Comparison of ENCODE assay signal across 17 cellular contexts in the genomic region with DNA sequence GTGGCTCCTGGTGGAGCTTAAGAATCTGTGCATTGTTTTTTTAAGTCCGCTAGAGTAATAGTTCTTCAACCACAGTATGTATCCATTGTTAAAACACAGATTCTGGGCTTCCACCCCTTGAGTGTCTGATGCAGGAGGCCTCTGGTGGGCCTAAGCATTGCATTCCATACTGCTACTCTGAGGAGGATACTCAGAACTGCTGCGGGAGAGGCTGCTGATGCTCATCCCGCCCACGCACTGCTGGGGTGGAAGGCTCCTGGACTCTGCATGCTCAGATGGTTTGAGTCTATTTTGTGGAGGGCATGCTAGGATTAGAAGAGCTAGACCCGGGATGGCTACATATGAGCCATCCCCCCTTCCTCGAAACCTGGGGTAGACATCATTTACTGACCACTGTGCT.
DNase-seq lines count a peak whose midpoint lies in the region; ATAC-seq, FAIRE-seq and TF ChIP-seq lines count a peak whose summit lies in the region.
"Had no signal": no experiment of that assay in that cellular context is flagged by ENCODE, and none has a peak within 500 bp of the region (broad histone marks: within the 10 kb centered on the region; RNA-seq: fewer than 3 reads in every experiment).

No MANE protein-coding gene starts in this region.

- H3K9me3 ChIP-seq in A673 (ENCODE audit: low read depth, low read length, poor library complexity, severe bottlenecking) (no peaks in the 10 kb centered on the region), K562 (replicated peaks; ENCODE audit: control insufficient read depth, insufficient read depth, low read depth, low read length) (no peaks in the 10 kb centered on the region), lung (ENCODE audit: control insufficient read depth in 2 of 2, insufficient read depth in 1 of 2, low read length in 1 of 2) (no peaks in the 10 kb centered on the region)

- TF ChIP-seq EP300 in Ishikawa (IDR thresholded peaks at IDR 0.05; ENCODE audit: borderline replicate concordance) (no peak), K562 (IDR thresholded peaks at IDR 0.05; ENCODE audit: low read length) (no peak)

- 0% methylated on average over 6 of the region's 6 CpGs for WGBS in K562 (ENCODE audit: insufficient coverage, low coverage, missing lambda C conversion rate)
- 89 to 94% methylated on average over 6 of the region's 6 CpGs for WGBS in lung, 2 donors

- H3K36me3 ChIP-seq in A673 (ENCODE audit: insufficient read depth, low read length, poor library complexity, severe bottlenecking) (no peaks in the 10 kb centered on the region), K562 (ENCODE audit: control insufficient read depth, insufficient read depth, low read length) (no peaks in the 10 kb centered on the region), lung (ENCODE audit: control insufficient read depth in 2 of 2, insufficient read depth in 2 of 2, low read length in 2 of 2) (no peaks in the 10 kb centered on the region)

- no peak for TF ChIP-seq RAD21 in Ishikawa (IDR thresholded peaks at IDR 0.05; ENCODE audit: low read depth)
- no peak for TF ChIP-seq RAD21 in K562 (CRISPR knock-in tag; conservative IDR thresholded peaks at IDR 0.05 in 1 of 2, IDR thresholded peaks at IDR 0.05 in 1 of 2)

- TF ChIP-seq POLR2A in K562 (conservative IDR thresholded peaks at IDR 0.05): no peak

- no peaks in the 10 kb centered on the region for H3K4me1 Mint-ChIP-seq in activated naive CD8-positive, alpha-beta T cell treated with anti-CD3 and anti-CD28 coated beads, Interleukin-2, amount 50 U/mL, for 24 hours
- H3K4me1 Mint-ChIP-seq: CD8-positive, alpha-beta memory T cell had no signal

- H3K9me3 Mint-ChIP-seq in activated naive CD8-positive, alpha-beta T cell treated with anti-CD3 and anti-CD28 coated beads, Interleukin-2, amount 50 U/mL, for 24 hours: no peaks in the 10 kb centered on the region
- H3K9me3 Mint-ChIP-seq: CD8-positive, alpha-beta memory T cell had no signal

- ATAC-seq in K562: no peak
- ATAC-seq in lung (ENCODE audit: insufficient read depth, low FRiP score): no peak
- no peak for ATAC-seq in GM18873 (IDR thresholded peaks at IDR 0.05; ENCODE audit: low FRiP score, unreplicated experiment)
- ATAC-seq in activated naive CD8-positive, alpha-beta T cell treated with anti-CD3 and anti-CD28 coated beads, Interleukin-2, amount 50 U/mL, for 24 hours: no peak

- peaks cover 7% of the 10 kb centered on the region for H3K27me3 Mint-ChIP-seq in activated naive CD8-positive, alpha-beta T cell treated with anti-CD3 and anti-CD28 coated beads, Interleukin-2, amount 50 U/mL, for 24 hours

- H3K36me3 Mint-ChIP-seq in activated naive CD8-positive, alpha-beta T cell treated with anti-CD3 and anti-CD28 coated beads, Interleukin-2, amount 50 U/mL, for 24 hours (ENCODE audit: low read depth): no peaks in the 10 kb centered on the region
- H3K36me3 Mint-ChIP-seq: CD8-positive, alpha-beta memory T cell had no signal

- no peak overlapping the region for H3K9ac ChIP-seq in K562 (ENCODE audit: insufficient read depth in 1 of 2, low read depth in 2 of 2, low read length in 2 of 2)

- FAIRE-seq in K562 (lab: Jason Lieb, UNC): no peak
- FAIRE-seq: A204.1, GM12891, H1 had no signal

- no peak overlapping the region for H2AFZ ChIP-seq in K562 (ENCODE audit: low read depth, low read length)

- H3K4me1 ChIP-seq in A673 (ENCODE audit: insufficient read depth, low read length, poor library complexity, severe bottlenecking) (peaks cover 9% of the 10 kb centered on the region), K562 (replicated peaks in 1 of 2; ENCODE audit: control insufficient read depth in 2 of 2, insufficient read depth in 2 of 2, low read length in 2 of 2) (no peaks in the 10 kb centered on the region), lung (ENCODE audit: control insufficient read depth in 2 of 2, insufficient read depth in 2 of 2, low read length in 2 of 2) (peaks cover 5% of the 10 kb centered on the region in 2 donors)

- DNase-seq in A673 (ENCODE audit: low spot score) (peak; percentile 18), K562 (ENCODE audit: extremely low read depth in 1 of 4, low spot score in 3 of 4) (peak in 1 of 4 experiments; percentile 6), lung (ENCODE audit: low spot score) (peak; percentile 13), coronary artery (ENCODE audit: low spot score) (no peak)
- no peak for DNase-seq in activated CD4-positive, alpha-beta T cell treated with anti-CD3 and anti-CD28 coated beads, Interleukin-2, amount 50 U/mL, for 1 hour
- DNase-seq in activated naive CD8-positive, alpha-beta T cell treated with anti-CD3 and anti-CD28 coated beads, Interleukin-2, amount 50 U/mL, for 24 hours: no peak
- DNase-seq: C1 segment of cervical spinal cord; CD8-positive, alpha-beta memory T cell; DMS53; NCI-H2227 treated with DMSO at 0.1 percent for 48 hours; SIG-M5 had no signal

- H3K27me3 ChIP-seq in A673 (replicated peaks; ENCODE audit: insufficient read depth, low read depth, low read length, poor library complexity) (no peaks in the 10 kb centered on the region), K562 (ENCODE audit: control insufficient read depth in 2 of 2, insufficient read depth in 2 of 2, low read length in 2 of 2) (peaks cover 0 to 4% of the 10 kb centered on the region in 2 experiments; a peak in 1 of 5 replicates), lung (ENCODE audit: control insufficient read depth, insufficient read depth) (no peaks in the 10 kb centered on the region)

- H3K4me3 Mint-ChIP-seq in activated naive CD8-positive, alpha-beta T cell treated with anti-CD3 and anti-CD28 coated beads, Interleukin-2, amount 50 U/mL, for 24 hours: no peak overlapping the region
- H3K4me3 Mint-ChIP-seq: CD8-positive, alpha-beta memory T cell had no signal

- H3K27ac ChIP-seq in A673 (ENCODE audit: low read depth, low read length, poor library complexity, severe bottlenecking): no peak overlapping the region
- H3K27ac ChIP-seq in K562 (ENCODE audit: extremely low read depth, low read depth, low read length): no peak overlapping the region
- H3K27ac ChIP-seq in lung (ENCODE audit: low read depth in 1 of 2, low read length in 1 of 2): no peak overlapping the region
- H3K27ac ChIP-seq in coronary artery: no peak overlapping the region
- H3K27ac ChIP-seq: RWPE1 had no signal

- H3K4me3 ChIP-seq in A673 (ENCODE audit: low read depth, low read length, poor library complexity, severe bottlenecking) (no peak overlapping the region), K562 (no peak overlapping the region), lung (no peak overlapping the region), coronary artery (no peak overlapping the region)

- CTCF ChIA-PET in A673 (lab: Charles Lee) (no interaction called here), K562 (lab: Yijun Ruan, JAX; ENCODE audit: low intra/inter-chr PET ratio) (no interaction called here)

- no peaks in the 10 kb centered on the region for H3K9me1 ChIP-seq in K562 (ENCODE audit: control insufficient read depth, insufficient read depth, low read length)

- in situ Hi-C loops in K562 (cut with MboI): no loop called here

- no peak for TF ChIP-seq CTCF in A673 (conservative IDR thresholded peaks at IDR 0.05; ENCODE audit: low read depth, low read length)
- TF ChIP-seq CTCF in K562 (IDR thresholded peaks at IDR 0.05 in 2 of 3, conservative IDR thresholded peaks at IDR 0.05 in 1 of 3; ENCODE audit: insufficient read depth in 2 of 3, low read depth in 1 of 3, low read length in 3 of 3): no peak
- no peak for TF ChIP-seq CTCF in lung (IDR thresholded peaks at IDR 0.05; ENCODE audit: control extremely low read depth, extremely low read depth)
- no peak for TF ChIP-seq CTCF in coronary artery (IDR thresholded peaks at IDR 0.05)

- intact Hi-C loops in A673 (cut with micrococcal nuclease; ENCODE audit: unreplicated experiment) (no loop called here), K562 (cut with micrococcal nuclease) (no loop called here)

- BruUV-seq in A673 (replicated peaks; lab: Mats Ljungman, UMichigan): no TSS peak
- BruUV-seq in K562 (replicated peaks; lab: Mats Ljungman, UMichigan): no TSS peak

- no peak overlapping the region for H3K4me2 ChIP-seq in K562 (ENCODE audit: insufficient read depth, low read length)

- no peak overlapping the region for H3K27ac Mint-ChIP-seq in activated naive CD8-positive, alpha-beta T cell treated with anti-CD3 and anti-CD28 coated beads, Interleukin-2, amount 50 U/mL, for 24 hours
- H3K27ac Mint-ChIP-seq: CD8-positive, alpha-beta memory T cell had no signal

- H4K20me1 ChIP-seq in K562 (replicated peaks; ENCODE audit: control insufficient read depth, insufficient read depth, low read length): no peaks in the 10 kb centered on the region; the same call in 1 of the 2 replicates

- H3K79me2 ChIP-seq in K562 (ENCODE audit: control insufficient read depth, insufficient read depth, low read length): no peaks in the 10 kb centered on the region

- POLR2A ChIA-PET in A673 (lab: Charles Lee; ENCODE audit: low non-redundant PET) (no interaction called here), K562 (lab: Yijun Ruan, JAX) (no interaction called here)

TF ChIP-seq in Ishikawa, 13 proteins besides CTCF, POLR2A, EP300 and RAD21:
- TF ChIP-seq, protein P1, sequence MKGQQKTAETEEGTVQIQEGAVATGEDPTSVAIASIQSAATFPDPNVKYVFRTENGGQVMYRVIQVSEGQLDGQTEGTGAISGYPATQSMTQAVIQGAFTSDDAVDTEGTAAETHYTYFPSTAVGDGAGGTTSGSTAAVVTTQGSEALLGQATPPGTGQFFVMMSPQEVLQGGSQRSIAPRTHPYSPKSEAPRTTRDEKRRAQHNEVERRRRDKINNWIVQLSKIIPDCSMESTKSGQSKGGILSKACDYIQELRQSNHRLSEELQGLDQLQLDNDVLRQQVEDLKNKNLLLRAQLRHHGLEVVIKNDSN (IDR thresholded peaks at IDR 0.05): no peak
- TF ChIP-seq ZBTB7A (IDR thresholded peaks at IDR 0.05; ENCODE audit: low read depth) (no peak), EGR1 (IDR thresholded peaks at IDR 0.05) (peak; percentile 17; the same call in 1 of the 2 replicates)

TF ChIP-seq in K562, 482 proteins besides CTCF, POLR2A, EP300 and RAD21:
- TF ChIP-seq EGR1 (conservative IDR thresholded peaks at IDR 0.05): peak; percentile 67
- TF ChIP-seq NELFE (IDR thresholded peaks at IDR 0.05; ENCODE audit: insufficient read depth, insufficient read length): no peak
TF ChIP-seq in K562: peak in this region for 1.

Comparison
In these comparisons a context has a peak if more than half of its experiments do, and no peak if none do; other contexts are left out.
1. DNase-seq: peak in A673 (single experiment) and lung (single experiment); none in activated CD4-positive, alpha-beta T cell treated with anti-CD3 and anti-CD28 coated beads, Interleukin-2, amount 50 U/mL, for 1 hour (single experiment), activated naive CD8-positive, alpha-beta T cell treated with anti-CD3 and anti-CD28 coated beads, Interleukin-2, amount 50 U/mL, for 24 hours (single experiment) and coronary artery (single experiment).